In the genomic region with DNA sequence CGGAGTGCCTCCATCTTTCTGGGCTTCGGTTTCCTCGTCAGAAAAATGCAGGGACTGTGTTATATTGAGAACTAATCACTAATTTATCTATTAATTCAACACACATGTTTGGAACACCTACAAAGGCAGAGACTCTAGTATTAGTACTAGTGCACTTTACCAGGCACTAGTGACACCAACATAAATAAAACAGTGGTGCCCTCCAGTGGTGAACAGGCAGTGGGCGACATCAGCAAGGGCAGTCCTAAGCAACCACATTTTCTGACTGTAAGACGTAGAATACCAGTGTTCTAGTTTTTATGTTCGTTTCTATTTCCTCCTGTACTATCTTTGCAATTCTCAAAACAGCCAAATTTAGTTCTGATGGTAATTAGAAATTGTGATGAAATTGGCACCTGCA, we compare ENCODE assay signal across 8 cellular contexts.
DNase-seq lines count a peak whose midpoint lies in the region; ATAC-seq, FAIRE-seq and TF ChIP-seq lines count a peak whose summit lies in the region.

No MANE protein-coding gene starts in this region.

- peak; percentile 65 for FAIRE-seq in G401.6 (lab: Jason Lieb, UNC)

- no peaks in the 10 kb centered on the region for H3K4me1 Mint-ChIP-seq in activated T-cell treated with anti-CD3 and anti-CD28 coated beads, Interleukin-2, amount 50 U/mL, for 72 hours (ENCODE audit: low read depth)

- H3K4me3 ChIP-seq in A673 (ENCODE audit: low read depth, low read length, poor library complexity, severe bottlenecking), result no peak overlapping the region
- no peak overlapping the region for H3K4me3 ChIP-seq in HAP-1

- no peak overlapping the region for H3K27ac ChIP-seq in A673 (ENCODE audit: low read depth, low read length, poor library complexity, severe bottlenecking)

- peak; percentile 79 to 86 for ATAC-seq in activated T-cell treated with anti-CD3 and anti-CD28 coated beads, Interleukin-2, amount 50 U/mL, for 72 hours (replicated peaks in 1 of 2)

- DNase-seq in A673 (ENCODE audit: low spot score), result peak; percentile 59
- DNase-seq in HAP-1 (ENCODE audit: low spot score in 2 of 2), result peak; percentile 48 to 68
- peak; percentile 50 for DNase-seq in NCI-H1092 treated with DMSO at 0.1 percent for 48 hours (lab: John Stamatoyannopoulos, UW)
- peak; percentile 46 to 47 for DNase-seq in activated T-cell treated with anti-CD3 and anti-CD28 coated beads, Interleukin-2, amount 50 U/mL, for 72 hours
- peak; percentile 70 for DNase-seq in islet precursor cell
- no peak for DNase-seq in OCI-M2 (lab: John Stamatoyannopoulos, UW; ENCODE audit: unreplicated experiment)
- DNase-seq in effector CD8-positive, alpha-beta T cell (lab: John Stamatoyannopoulos, UW), result no peak

- no TSS peak for BruUV-seq in A673 (replicated peaks; lab: Mats Ljungman, UMichigan)

- CTCF ChIA-PET in A673 (lab: Charles Lee), result interaction anchor here (0.6 kb wide), 1 partner anchor 251 kb away, joined by 3 read pairs; no protein-coding TSS in a partner anchor

- no peak overlapping the region for H3K27ac Mint-ChIP-seq in activated T-cell treated with anti-CD3 and anti-CD28 coated beads, Interleukin-2, amount 50 U/mL, for 72 hours

- H3K9me3 Mint-ChIP-seq in activated T-cell treated with anti-CD3 and anti-CD28 coated beads, Interleukin-2, amount 50 U/mL, for 72 hours, result no peaks in the 10 kb centered on the region

- in situ Hi-C loops in HAP-1 (cut with MboI; ENCODE audit: low sequenced_read_pairs), result no loop called here

- H3K4me1 ChIP-seq in A673 (ENCODE audit: insufficient read depth, low read length, poor library complexity, severe bottlenecking), result no peaks in the 10 kb centered on the region
- peaks cover 12% of the 10 kb centered on the region for H3K4me1 ChIP-seq in HAP-1

- peak; percentile 77 for TF ChIP-seq CTCF in A673 (conservative IDR thresholded peaks at IDR 0.05; ENCODE audit: low read depth, low read length)

- POLR2A ChIA-PET in A673 (lab: Charles Lee; ENCODE audit: low non-redundant PET), result no interaction called here

- no peaks in the 10 kb centered on the region for H3K36me3 Mint-ChIP-seq in activated T-cell treated with anti-CD3 and anti-CD28 coated beads, Interleukin-2, amount 50 U/mL, for 72 hours (ENCODE audit: insufficient read depth in 2 of 2)

- H3K36me3 ChIP-seq in A673 (ENCODE audit: insufficient read depth, low read length, poor library complexity, severe bottlenecking) (peaks cover 3% of the 10 kb centered on the region), HAP-1 (replicated peaks) (peaks cover 22% of the 10 kb centered on the region)

- H3K9me3 ChIP-seq in A673 (ENCODE audit: low read depth, low read length, poor library complexity, severe bottlenecking) (no peaks in the 10 kb centered on the region), HAP-1 (no peaks in the 10 kb centered on the region)

- no peak overlapping the region for H3K4me3 Mint-ChIP-seq in activated T-cell treated with anti-CD3 and anti-CD28 coated beads, Interleukin-2, amount 50 U/mL, for 72 hours

- H3K27me3 Mint-ChIP-seq in activated T-cell treated with anti-CD3 and anti-CD28 coated beads, Interleukin-2, amount 50 U/mL, for 72 hours (ENCODE audit: low read depth), result peaks cover 27% of the 10 kb centered on the region

- intact Hi-C loops in A673 (cut with micrococcal nuclease; ENCODE audit: unreplicated experiment), result loop anchor here (5.0 to 10.0 kb wide), 2 partner anchors 217 to 276 kb away; no protein-coding TSS in a partner anchor

- H3K27me3 ChIP-seq in A673 (replicated peaks; ENCODE audit: insufficient read depth, low read depth, low read length, poor library complexity), result no peaks in the 10 kb centered on the region
- no peaks in the 10 kb centered on the region for H3K27me3 ChIP-seq in HAP-1 (ENCODE audit: low read depth)

Comparison
In these comparisons a context has a peak if more than half of its experiments do, and no peak if none do; other contexts are left out.
1. DNase-seq: peak in A673 (single experiment), HAP-1 (2 of 2), NCI-H1092 treated with DMSO at 0.1 percent for 48 hours (single experiment), activated T-cell treated with anti-CD3 and anti-CD28 coated beads, Interleukin-2, amount 50 U/mL, for 72 hours (2 of 2) and islet precursor cell (single experiment); none in OCI-M2 (single experiment) and effector CD8-positive, alpha-beta T cell (single experiment).